In genomic region chr3:44477312-44478030, GRCh38 we compare ENCODE assay signal across 8 cellular contexts. TPM values are rescaled to one million over a fixed set of nuclear protein-coding genes. Genes with fewer than 3 reads are reported as not detected.
DNase-seq lines count a peak whose midpoint lies in the region; ATAC-seq and TF ChIP-seq lines count a peak whose summit lies in the region.

Gene ZNF445 (minus strand): TSS chr3:44477670. CDS start chr3:44455549, 22,121 bp downstream.

- peak; percentile 95 for ATAC-seq in GM19035 (IDR thresholded peaks at IDR 0.05; ENCODE audit: unreplicated experiment)
- ATAC-seq in HG03354 (IDR thresholded peaks at IDR 0.05; ENCODE audit: poor library complexity, severe bottlenecking, unreplicated experiment): peak; percentile 92

- TF ChIP-seq POLR2A in lower leg skin (IDR thresholded peaks at IDR 0.05): no peak

- DNase-seq in AG10803 (ENCODE audit: low read depth) (peak; percentile 79), NCI-H748 (lab: John Stamatoyannopoulos, UW; ENCODE audit: unreplicated experiment) (peak; percentile 81), dermis microvascular lymphatic vessel endothelial cell (ENCODE audit: low read depth in 2 of 2) (peak; percentile 53 to 83), lower leg skin (ENCODE audit: low spot score in 2 of 2) (peak; percentile 49 to 94)
- DNase-seq in activated CD4-positive, alpha-beta T cell treated with anti-CD3 and anti-CD28 coated beads, Interleukin-2, amount 50 U/mL, for 4 hours: peak; percentile 59 to 64
- DNase-seq in stimulated activated CD4-positive, alpha-beta T cell treated with anti-CD3 and anti-CD28 coated beads, Interleukin-4, amount 100 ng/mL, for 24 hours: peak; percentile 77

- H3K4me3 ChIP-seq in AG10803 (ENCODE audit: low read length) (peak within 1 kb of the TSS; percentile 72), lower leg skin (ENCODE audit: low read depth, poor library complexity, severe bottlenecking) (peak within 1 kb of the TSS; percentile 58)

- WGBS in lower leg skin, 2 donors: 0 to 2% methylated on average over 31 to 54 of the region's 69 CpGs

- intact Hi-C loops in lower leg skin (cut with DNase I; ENCODE audit: low total_unique reads): no loop called here

- TF ChIP-seq CTCF in AG10803 (conservative IDR thresholded peaks at IDR 0.05; ENCODE audit: low read length) (no peak), lower leg skin (IDR thresholded peaks at IDR 0.05) (no peak)

RNA-seq across cellular contexts. Expression of gene ZNF445, which starts in this region (rescaled TPM):
- total RNA-seq in dermis microvascular lymphatic vessel endothelial cell (5.4 and 7.0 TPM in 2 replicates), lower leg skin (1 to 10 TPM; 4.8 to 7.0 (median 6.0) TPM)

Comparison
In these comparisons a context has a peak if more than half of its experiments do, and no peak if none do; other contexts are left out.
1. Peak in every context shown above with its lines: DNase-seq, ATAC-seq and H3K4me3 ChIP-seq.